Comparison of ENCODE assay signal across 14 cellular contexts in the genomic region with DNA sequence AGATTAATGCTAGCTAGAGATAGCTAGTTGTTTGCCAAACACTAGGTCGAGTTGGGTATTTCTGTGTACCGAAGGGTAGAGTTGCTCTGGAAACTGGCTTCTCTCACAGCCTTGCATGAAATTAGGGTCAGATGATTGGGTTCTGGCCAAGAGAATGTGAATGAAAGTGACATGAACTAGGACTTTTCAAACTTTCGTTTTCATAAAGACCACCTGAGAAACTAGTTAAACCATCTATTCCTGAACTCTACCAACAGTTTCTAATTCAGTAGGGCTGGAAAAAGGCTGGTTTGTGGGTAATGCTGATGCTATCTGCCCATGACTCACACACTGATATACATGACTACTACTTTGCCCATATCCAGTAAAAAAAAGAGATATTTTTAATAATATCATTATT.
A peak's percentile ranks its signal among the peaks of the same experiment; 100 is the strongest.
DNase-seq lines count a peak whose midpoint lies in the region; ATAC-seq, FAIRE-seq and TF ChIP-seq lines count a peak whose summit lies in the region.
"Had no signal": no experiment of that assay in that cellular context is flagged by ENCODE, and none has a peak within 500 bp of the region (broad histone marks: within the 10 kb centered on the region; RNA-seq: fewer than 3 reads in every experiment).

No MANE protein-coding gene starts in this region.

- BruUV-seq in IMR-90 (replicated peaks; lab: Mats Ljungman, UMichigan) (no TSS peak), K562 (replicated peaks; lab: Mats Ljungman, UMichigan) (no TSS peak)

- intact Hi-C loops in IMR-90 (cut with micrococcal nuclease) = no loop called here
- intact Hi-C loops in K562 (cut with micrococcal nuclease) = no loop called here

- H4K91ac ChIP-seq in IMR-90 (ENCODE audit: insufficient read depth, low read depth, low read length) = no peak overlapping the region

- no peak overlapping the region for H3K23ac ChIP-seq in IMR-90 (ENCODE audit: low read depth, low read length)

- in situ Hi-C loops in IMR-90 (cut with MboI; ENCODE audit: low sequenced_read_pairs) = no loop called here
- in situ Hi-C loops in K562 (cut with MboI) = no loop called here

- no peaks in the 10 kb centered on the region for H3K9me1 ChIP-seq in IMR-90 (ENCODE audit: insufficient read depth, low read length)
- no peaks in the 10 kb centered on the region for H3K9me1 ChIP-seq in K562 (ENCODE audit: control insufficient read depth, insufficient read depth, low read length)
- H3K9me1 ChIP-seq in keratinocyte (ENCODE audit: control insufficient read depth, extremely low read depth, insufficient read depth, low read length) = no peaks in the 10 kb centered on the region

- CTCF ChIA-PET in IMR-90 (lab: Yijun Ruan, JAX) (interaction anchor here (0.7 kb wide), 1 partner anchor 1136 kb away, joined by 3 read pairs; no protein-coding TSS in a partner anchor), K562 (lab: Yijun Ruan, JAX; ENCODE audit: low intra/inter-chr PET ratio) (no interaction called here)

- peak; percentile 80 for DNase-seq in A172 (ENCODE audit: low spot score)
- DNase-seq in IMR-90 = peak; percentile 60
- no peak for DNase-seq in K562 (ENCODE audit: extremely low read depth in 1 of 4, low spot score in 3 of 4)
- DNase-seq in keratinocyte (ENCODE audit: low read depth, low spot score) = no peak
- no peak for DNase-seq in activated CD4-positive, CD25-positive, alpha-beta regulatory T cell treated with anti-CD3 and anti-CD28 coated beads, Interleukin-2, amount 50 U/mL, for 72 hours
- DNase-seq in effector CD4-positive, alpha-beta T cell = no peak
- DNase-seq: activated CD4-positive, alpha-beta T cell treated with anti-CD3 and anti-CD28 coated beads, Interleukin-2, amount 50 U/mL, for 48 hours; kidney; MV-4-11; RPMI8226; thyroid gland had no signal

- H3K9ac ChIP-seq in IMR-90 (ENCODE audit: low read depth, low read length) = no peak overlapping the region
- H3K9ac ChIP-seq in K562 (ENCODE audit: insufficient read depth in 1 of 2, low read depth in 2 of 2, low read length in 2 of 2) = no peak overlapping the region
- H3K9ac ChIP-seq in keratinocyte (ENCODE audit: control insufficient read depth, extremely low read depth, insufficient read depth, low read length) = no peak overlapping the region

- H3K56ac ChIP-seq in IMR-90 (ENCODE audit: extremely low read depth, insufficient read depth, low read length) = no peak overlapping the region

- peak overlapping the region; percentile 79 for H2BK120ac ChIP-seq in IMR-90 (ENCODE audit: low read depth, low read length)

- no peak for FAIRE-seq in K562 (lab: Jason Lieb, UNC)
- FAIRE-seq in keratinocyte (lab: Jason Lieb, UNC) = no peak
- FAIRE-seq: kidney had no signal

- no peak overlapping the region for H2AK9ac ChIP-seq in IMR-90 (replicated peaks; ENCODE audit: low read depth, low read length, poor library complexity)

- 0 out of 2 replicates have a peak overlapping the region, but pooled peaks have one; percentile 58 for H3K14ac ChIP-seq in IMR-90 (replicated peaks; ENCODE audit: low read depth, low read length)

- no peak overlapping the region for H2AK5ac ChIP-seq in IMR-90 (ENCODE audit: low read depth, low read length)

- H3K9me3 ChIP-seq in IMR-90 (ENCODE audit: control insufficient read depth, insufficient read depth, low read length) (no peaks in the 10 kb centered on the region), K562 (replicated peaks; ENCODE audit: control insufficient read depth, insufficient read depth, low read depth, low read length) (no peaks in the 10 kb centered on the region), keratinocyte (ENCODE audit: control insufficient read depth, low read depth, low read length) (no peaks in the 10 kb centered on the region)
- H3K9me3 ChIP-seq: thyroid gland had no signal

- H3K27ac ChIP-seq in IMR-90 (ENCODE audit: insufficient read depth, low read length) (no peak overlapping the region), K562 (ENCODE audit: extremely low read depth, low read depth, low read length) (no peak overlapping the region), keratinocyte (ENCODE audit: control insufficient read depth, insufficient read depth, low read length) (no peak overlapping the region)
- H3K27ac ChIP-seq: HL-60, thyroid gland had no signal

- no peaks in the 10 kb centered on the region for H3K79me1 ChIP-seq in IMR-90 (ENCODE audit: low read depth in 1 of 2, low read length in 2 of 2)

- H2AFZ ChIP-seq in IMR-90 (replicated peaks; ENCODE audit: low read length, poor library complexity) (no peak overlapping the region), K562 (ENCODE audit: low read depth, low read length) (no peak overlapping the region), keratinocyte (ENCODE audit: control insufficient read depth, low read length) (peak overlapping the region; percentile 48)

- H3K4ac ChIP-seq in IMR-90 (ENCODE audit: low read depth, low read length) = peak overlapping the region; percentile 45; the same call in 1 of the 2 replicates

- no peak for TF ChIP-seq CTCF in IMR-90 (conservative IDR thresholded peaks at IDR 0.05; ENCODE audit: low read depth, low read length)
- TF ChIP-seq CTCF in K562 (IDR thresholded peaks at IDR 0.05 in 2 of 3, conservative IDR thresholded peaks at IDR 0.05 in 1 of 3; ENCODE audit: insufficient read depth in 2 of 3, low read depth in 1 of 3, low read length in 3 of 3) = no peak
- TF ChIP-seq CTCF in keratinocyte (optimal IDR thresholded peaks at IDR 0.05 in 1 of 3, IDR thresholded peaks at IDR 0.05 in 1 of 3, conservative IDR thresholded peaks at IDR 0.05 in 1 of 3; ENCODE audit: extremely low read depth in 1 of 3, insufficient read depth in 2 of 3, low read length in 3 of 3) = no peak

- H4K20me1 ChIP-seq in IMR-90 (ENCODE audit: insufficient read depth, low read length) (no peaks in the 10 kb centered on the region), K562 (replicated peaks; ENCODE audit: control insufficient read depth, insufficient read depth, low read length) (no peaks in the 10 kb centered on the region), keratinocyte (ENCODE audit: control insufficient read depth, extremely low read depth, insufficient read depth, low read length) (no peaks in the 10 kb centered on the region)

- TF ChIP-seq POLR2A in IMR-90 (IDR thresholded peaks at IDR 0.05; ENCODE audit: low read depth, low read length) (no peak), K562 (conservative IDR thresholded peaks at IDR 0.05) (no peak)

- H3K4me2 ChIP-seq in IMR-90 (ENCODE audit: low read depth, low read length) = no peak overlapping the region; the same call in 1 of the 2 replicates
- H3K4me2 ChIP-seq in K562 (ENCODE audit: insufficient read depth, low read length) = no peak overlapping the region
- no peak overlapping the region for H3K4me2 ChIP-seq in keratinocyte (ENCODE audit: control insufficient read depth, extremely low read depth, insufficient read depth, low read depth, low read length)

- no peak for TF ChIP-seq EP300 in K562 (IDR thresholded peaks at IDR 0.05; ENCODE audit: low read length)

- H2BK15ac ChIP-seq in IMR-90 (ENCODE audit: low read depth, low read length) = no peak overlapping the region

- H2BK5ac ChIP-seq in IMR-90 (ENCODE audit: low read depth, low read length, poor library complexity, severe bottlenecking) = peak overlapping the region; percentile 46

- POLR2A ChIA-PET in IMR-90 (lab: Charles Lee; ENCODE audit: unreplicated experiment) = no interaction called here
- POLR2A ChIA-PET in K562 (lab: Yijun Ruan, JAX) = no interaction called here

- TF ChIP-seq RAD21 in IMR-90 (IDR thresholded peaks at IDR 0.05; ENCODE audit: low read length) (no peak), K562 (CRISPR knock-in tag; conservative IDR thresholded peaks at IDR 0.05 in 1 of 2, IDR thresholded peaks at IDR 0.05 in 1 of 2) (no peak)

- H3K27me3 ChIP-seq in IMR-90 (ENCODE audit: control insufficient read depth, insufficient read depth, low read length) (no peaks in the 10 kb centered on the region), K562 (ENCODE audit: control insufficient read depth in 2 of 2, insufficient read depth in 2 of 2, low read length in 2 of 2) (no peaks in the 10 kb centered on the region), keratinocyte (ENCODE audit: control insufficient read depth, extremely low read depth, insufficient read depth, low read length) (no peaks in the 10 kb centered on the region)
- H3K27me3 ChIP-seq: thyroid gland had no signal

- H3K4me1 ChIP-seq in IMR-90 (ENCODE audit: control insufficient read depth, insufficient read depth, low read length) (peaks cover 7% of the 10 kb centered on the region), K562 (replicated peaks in 1 of 2; ENCODE audit: control insufficient read depth in 2 of 2, insufficient read depth in 2 of 2, low read length in 2 of 2) (no peaks in the 10 kb centered on the region), keratinocyte (ENCODE audit: control insufficient read depth, extremely low read depth, insufficient read depth, low read length) (peaks cover 8% of the 10 kb centered on the region)
- H3K4me1 ChIP-seq: thyroid gland had no signal

- ATAC-seq in IMR-90 (ENCODE audit: low read depth) (peak; percentile 39; the same call in 1 of the 2 replicates), K562 (no peak), HG03520 (IDR thresholded peaks at IDR 0.05; ENCODE audit: unreplicated experiment) (no peak), HG02678 (IDR thresholded peaks at IDR 0.05; ENCODE audit: unreplicated experiment) (no peak)

- WGBS in IMR-90 (ENCODE audit: extremely low coverage in 2 of 2, insufficient read length in 1 of 2), 2 experiments = 67% methylated on average over 2 of the region's 3 CpGs; no CpG with 5 or more reads in 1 of the 2 experiments
- 2% methylated on average over 3 of the region's 3 CpGs for WGBS in K562 (ENCODE audit: insufficient coverage, low coverage, missing lambda C conversion rate)

- H4K5ac ChIP-seq in IMR-90 (ENCODE audit: low read depth, low read length) = peak overlapping the region; percentile 92; the same call in 1 of the 2 replicates

- H3K79me2 ChIP-seq in K562 (ENCODE audit: control insufficient read depth, insufficient read depth, low read length) = no peaks in the 10 kb centered on the region
- H3K79me2 ChIP-seq in keratinocyte (ENCODE audit: control insufficient read depth, insufficient read depth, low read length) = no peaks in the 10 kb centered on the region

- dilution Hi-C loops in IMR-90 (cut with HindIII; ENCODE audit: low sequenced_read_pairs, unreplicated experiment) (loop anchor here (25.0 kb wide), 1 partner anchor 172 kb away; no protein-coding TSS in a partner anchor), keratinocyte (cut with MboI; ENCODE audit: extremely low pct_ligation_motif_present, low sequenced_read_pairs) (loop anchor here (25.0 kb wide), 1 partner anchor 172 kb away; no protein-coding TSS in a partner anchor)

- H4K8ac ChIP-seq in IMR-90 (ENCODE audit: low read depth in 2 of 2, low read length in 2 of 2) = peak overlapping the region in 1 of 2 experiments; percentile 77; a peak in 2 of 4 replicates

- peak overlapping the region; percentile 80; the same call in 1 of the 2 replicates for H3K18ac ChIP-seq in IMR-90 (ENCODE audit: low read depth, low read length)

- H3K36me3 ChIP-seq in IMR-90 (ENCODE audit: control insufficient read depth, insufficient read depth, low read length) (no peaks in the 10 kb centered on the region), K562 (ENCODE audit: control insufficient read depth, insufficient read depth, low read length) (no peaks in the 10 kb centered on the region), keratinocyte (ENCODE audit: control insufficient read depth in 2 of 2, extremely low read depth in 1 of 2, insufficient read depth in 2 of 2, low read length in 2 of 2) (no peaks in the 10 kb centered on the region)
- H3K36me3 ChIP-seq: thyroid gland had no signal

- H3K4me3 ChIP-seq in IMR-90 (ENCODE audit: insufficient read depth, low read depth, low read length) (no peak overlapping the region), K562 (no peak overlapping the region), keratinocyte (ENCODE audit: control insufficient read depth in 2 of 3, extremely low read depth in 1 of 3, insufficient read depth in 2 of 3, low read depth in 1 of 3, low read length in 3 of 3) (no peak overlapping the region)
- H3K4me3 ChIP-seq: thyroid gland had no signal

- H2BK20ac ChIP-seq in IMR-90 (ENCODE audit: low read depth, low read length) = peak overlapping the region; percentile 65; the same call in 1 of the 2 replicates

Comparison
In these comparisons a context has a peak if more than half of its experiments do, and no peak if none do; other contexts are left out.
1. DNase-seq: peak in A172 (single experiment) and IMR-90 (single experiment); none in K562 (0 of 4), keratinocyte (single experiment), activated CD4-positive, CD25-positive, alpha-beta regulatory T cell treated with anti-CD3 and anti-CD28 coated beads, Interleukin-2, amount 50 U/mL, for 72 hours (single experiment) and effector CD4-positive, alpha-beta T cell (single experiment).